Comparison of ENCODE assay signal across 1 cellular context in the genomic region with DNA sequence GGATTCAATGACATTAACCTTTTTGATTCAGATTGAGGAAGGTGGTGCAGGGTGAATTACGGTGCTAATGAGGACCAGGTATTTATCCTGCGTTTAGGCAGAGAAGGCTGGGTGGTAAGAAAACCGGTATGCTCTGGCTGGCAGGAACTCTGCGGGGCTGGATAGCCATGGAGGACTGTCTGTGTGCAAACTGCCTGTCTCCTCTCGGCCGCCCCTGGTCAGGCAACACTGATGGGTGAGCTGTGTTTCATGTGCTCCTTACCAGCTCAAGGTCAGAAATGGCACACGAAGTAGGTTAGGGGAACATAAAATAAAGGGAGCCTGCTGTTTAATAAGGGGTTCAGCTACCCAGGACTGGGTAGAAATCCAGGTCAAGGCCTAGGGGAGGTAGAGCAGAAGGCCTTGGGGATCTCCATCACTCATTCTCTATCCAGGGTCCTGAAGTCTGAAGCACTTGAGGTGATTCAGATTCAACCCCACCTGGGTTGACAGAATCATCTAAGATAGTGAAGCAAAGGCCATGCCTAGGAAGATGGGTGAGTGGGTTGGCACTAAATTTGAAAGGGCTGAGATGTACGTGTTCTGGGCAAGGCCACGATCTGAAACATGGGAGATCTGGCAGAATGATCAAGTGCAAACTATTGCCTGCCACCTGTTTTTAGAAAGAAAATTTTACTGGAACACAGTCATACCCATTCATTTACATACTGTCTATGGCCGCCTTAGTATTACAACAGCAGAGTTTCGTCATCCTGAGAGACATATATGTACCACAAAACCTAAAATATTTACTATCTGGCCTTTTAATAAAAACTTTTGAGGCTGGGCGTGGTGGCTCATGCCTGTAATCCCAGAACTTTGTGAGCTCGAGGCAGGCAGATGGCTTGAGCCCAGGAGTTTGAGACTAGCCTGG.
TF ChIP-seq lines count a peak whose summit lies in the region.

No MANE protein-coding gene starts in this region.

TF ChIP-seq in K562, 482 proteins besides CTCF, POLR2A, EP300 and RAD21:
- peak; percentile 86 for TF ChIP-seq MIER1 (IDR thresholded peaks at IDR 0.05; ENCODE audit: low read depth)
- TF ChIP-seq, protein P1, sequence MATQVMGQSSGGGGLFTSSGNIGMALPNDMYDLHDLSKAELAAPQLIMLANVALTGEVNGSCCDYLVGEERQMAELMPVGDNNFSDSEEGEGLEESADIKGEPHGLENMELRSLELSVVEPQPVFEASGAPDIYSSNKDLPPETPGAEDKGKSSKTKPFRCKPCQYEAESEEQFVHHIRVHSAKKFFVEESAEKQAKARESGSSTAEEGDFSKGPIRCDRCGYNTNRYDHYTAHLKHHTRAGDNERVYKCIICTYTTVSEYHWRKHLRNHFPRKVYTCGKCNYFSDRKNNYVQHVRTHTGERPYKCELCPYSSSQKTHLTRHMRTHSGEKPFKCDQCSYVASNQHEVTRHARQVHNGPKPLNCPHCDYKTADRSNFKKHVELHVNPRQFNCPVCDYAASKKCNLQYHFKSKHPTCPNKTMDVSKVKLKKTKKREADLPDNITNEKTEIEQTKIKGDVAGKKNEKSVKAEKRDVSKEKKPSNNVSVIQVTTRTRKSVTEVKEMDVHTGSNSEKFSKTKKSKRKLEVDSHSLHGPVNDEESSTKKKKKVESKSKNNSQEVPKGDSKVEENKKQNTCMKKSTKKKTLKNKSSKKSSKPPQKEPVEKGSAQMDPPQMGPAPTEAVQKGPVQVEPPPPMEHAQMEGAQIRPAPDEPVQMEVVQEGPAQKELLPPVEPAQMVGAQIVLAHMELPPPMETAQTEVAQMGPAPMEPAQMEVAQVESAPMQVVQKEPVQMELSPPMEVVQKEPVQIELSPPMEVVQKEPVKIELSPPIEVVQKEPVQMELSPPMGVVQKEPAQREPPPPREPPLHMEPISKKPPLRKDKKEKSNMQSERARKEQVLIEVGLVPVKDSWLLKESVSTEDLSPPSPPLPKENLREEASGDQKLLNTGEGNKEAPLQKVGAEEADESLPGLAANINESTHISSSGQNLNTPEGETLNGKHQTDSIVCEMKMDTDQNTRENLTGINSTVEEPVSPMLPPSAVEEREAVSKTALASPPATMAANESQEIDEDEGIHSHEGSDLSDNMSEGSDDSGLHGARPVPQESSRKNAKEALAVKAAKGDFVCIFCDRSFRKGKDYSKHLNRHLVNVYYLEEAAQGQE (CRISPR knock-in tag; IDR thresholded peaks at IDR 0.05; ENCODE audit: low read depth) = peak; percentile 87
- no peak for TF ChIP-seq ZNF384 (IDR thresholded peaks at IDR 0.05; ENCODE audit: low read depth, low read length)
- peak; percentile 95 for TF ChIP-seq EHMT2 (IDR thresholded peaks at IDR 0.05)
